ENCODE assay signal across 17 cellular contexts in genomic region chr2:186274936-186275575, GRCh38.
A peak's percentile ranks its signal among the peaks of the same experiment; 100 is the strongest.
DNase-seq lines count a peak whose midpoint lies in the region; ATAC-seq and TF ChIP-seq lines count a peak whose summit lies in the region.
"Had no signal": no experiment of that assay in that cellular context is flagged by ENCODE, and none has a peak within 500 bp of the region (broad histone marks: within the 10 kb centered on the region; RNA-seq: fewer than 3 reads in every experiment).

No MANE protein-coding gene starts in this region.

- H3K79me2 ChIP-seq in smooth muscle cell (ENCODE audit: low read depth), result no peaks in the 10 kb centered on the region

- H3K4me3 ChIP-seq in smooth muscle cell (no peak overlapping the region), Caco-2 (ENCODE audit: low read depth, low read length) (no peak overlapping the region)
- H3K4me3 ChIP-seq: gastroesophageal sphincter, SJSA1 had no signal

- no peaks in the 10 kb centered on the region for H3F3A ChIP-seq in smooth muscle cell (ENCODE audit: low read depth)

- intact Hi-C loops in Caco-2 (cut with micrococcal nuclease; ENCODE audit: unreplicated experiment), result loop anchor here (5.0 kb wide), 1 partner anchor 367 kb away; no protein-coding TSS in a partner anchor

- H4K20me1 ChIP-seq in smooth muscle cell (ENCODE audit: low read depth), result no peaks in the 10 kb centered on the region

- H3K4me1 ChIP-seq in smooth muscle cell (ENCODE audit: low read depth) (no peaks in the 10 kb centered on the region), Caco-2 (no peaks in the 10 kb centered on the region; the same call in 1 of the 2 replicates)
- H3K4me1 ChIP-seq: gastroesophageal sphincter, SJSA1 had no signal

- no peak overlapping the region for H3K27ac Mint-ChIP-seq in Caco-2 (ENCODE audit: unreplicated experiment)
- H3K27ac Mint-ChIP-seq: activated CD8-positive, alpha-beta memory T cell treated with anti-CD3 and anti-CD28 coated beads, Interleukin-2, amount 10 ng/mL, durations not matched to agents 7 days and 5 days; activated naive CD4-positive, alpha-beta T cell treated with anti-CD3 and anti-CD28 coated beads, Interleukin-2, amount 50 U/mL, for 72 hours; natural killer cell had no signal

- H2AFZ ChIP-seq in smooth muscle cell (ENCODE audit: low read depth), result no peak overlapping the region

- H3K27me3 Mint-ChIP-seq in Caco-2 (ENCODE audit: insufficient read depth, unreplicated experiment), result no peaks in the 10 kb centered on the region
- H3K27me3 Mint-ChIP-seq: activated CD8-positive, alpha-beta memory T cell treated with anti-CD3 and anti-CD28 coated beads, Interleukin-2, amount 10 ng/mL, durations not matched to agents 7 days and 5 days had no signal

- H3K36me3 ChIP-seq in smooth muscle cell (ENCODE audit: low read depth), result no peaks in the 10 kb centered on the region
- H3K36me3 ChIP-seq in Caco-2 (ENCODE audit: control insufficient read depth, insufficient read depth, low read length), result no peaks in the 10 kb centered on the region
- H3K36me3 ChIP-seq: gastroesophageal sphincter, SJSA1 had no signal

- CTCF ChIA-PET in RWPE1 (lab: Yijun Ruan, JAX), result interaction anchor here (0.6 to 0.7 kb wide), 2 partner anchors 207 to 321 kb away, joined by 3 to 6 read pairs; no protein-coding TSS in a partner anchor
- CTCF ChIA-PET in Caco-2 (lab: Charles Lee), result no interaction called here

- H3K9me3 Mint-ChIP-seq in Caco-2 (ENCODE audit: unreplicated experiment), result no peaks in the 10 kb centered on the region

- no TSS peak for BruUV-seq in Caco-2 (replicated peaks; lab: Mats Ljungman, UMichigan)

- TF ChIP-seq CTCF in RWPE1 (conservative IDR thresholded peaks at IDR 0.05; ENCODE audit: low read depth), result no peak
- no peak for TF ChIP-seq CTCF in smooth muscle cell (IDR thresholded peaks at IDR 0.05; ENCODE audit: borderline replicate concordance, insufficient read depth, poor library complexity, severe bottlenecking)
- TF ChIP-seq CTCF in Caco-2 (IDR thresholded peaks at IDR 0.05; ENCODE audit: insufficient read depth in 1 of 2, low read depth in 1 of 2, low read length in 1 of 2, severe bottlenecking in 1 of 2, unreplicated experiment in 1 of 2), result no peak

- H3K36me3 Mint-ChIP-seq in Caco-2 (ENCODE audit: insufficient read depth, unreplicated experiment), result no peaks in the 10 kb centered on the region
- H3K36me3 Mint-ChIP-seq: activated CD8-positive, alpha-beta memory T cell treated with anti-CD3 and anti-CD28 coated beads, Interleukin-2, amount 10 ng/mL, durations not matched to agents 7 days and 5 days had no signal

- DNase-seq in GM04503 (ENCODE audit: low read depth) (peak; percentile 19), RWPE1 (ENCODE audit: low spot score) (peak; percentile 13), fibroblast of peridontal ligament (ENCODE audit: extremely low read depth) (peak; percentile 61), smooth muscle cell (lab: John Stamatoyannopoulos, UW; ENCODE audit: unreplicated experiment) (no peak), hypothalamus (lab: John Stamatoyannopoulos, UW) (no peak), Caco-2 (no peak)
- DNase-seq: activated CD8-positive, alpha-beta memory T cell treated with anti-CD3 and anti-CD28 coated beads, Interleukin-2, amount 10 ng/mL, durations not matched to agents 7 days and 5 days; cortex of kidney; left colon; natural killer cell; NCI-H2029 treated with DMSO at 0.1 percent for 48 hours; substantia nigra had no signal

- H3K27ac ChIP-seq in RWPE1, result no peak overlapping the region
- H3K27ac ChIP-seq in smooth muscle cell (ENCODE audit: low read depth), result peak overlapping the region; percentile 38
- H3K27ac ChIP-seq: gastroesophageal sphincter, SJSA1 had no signal

- no peaks in the 10 kb centered on the region for H3K27me3 ChIP-seq in smooth muscle cell (ENCODE audit: low read depth)
- H3K27me3 ChIP-seq in Caco-2 (replicated peaks; ENCODE audit: control insufficient read depth, insufficient read depth, low read length), result no peaks in the 10 kb centered on the region
- H3K27me3 ChIP-seq: gastroesophageal sphincter, SJSA1 had no signal

- POLR2A ChIA-PET in RWPE1 (lab: Yijun Ruan, JAX; ENCODE audit: low non-redundant PET) (no interaction called here), Caco-2 (lab: Charles Lee) (no interaction called here)

- H3K4me3 Mint-ChIP-seq in Caco-2 (ENCODE audit: unreplicated experiment), result no peak overlapping the region
- H3K4me3 Mint-ChIP-seq: activated CD8-positive, alpha-beta memory T cell treated with anti-CD3 and anti-CD28 coated beads, Interleukin-2, amount 10 ng/mL, durations not matched to agents 7 days and 5 days; natural killer cell had no signal

- H3K9me3 ChIP-seq in smooth muscle cell (replicated peaks; ENCODE audit: low read depth), result no peaks in the 10 kb centered on the region
- no peaks in the 10 kb centered on the region for H3K9me3 ChIP-seq in Caco-2
- H3K9me3 ChIP-seq: SJSA1 had no signal

- peak overlapping the region; percentile 25 for H3K4me2 ChIP-seq in smooth muscle cell

- no peaks in the 10 kb centered on the region for H3K4me1 Mint-ChIP-seq in Caco-2 (ENCODE audit: low read depth, unreplicated experiment)
- H3K4me1 Mint-ChIP-seq: activated CD8-positive, alpha-beta memory T cell treated with anti-CD3 and anti-CD28 coated beads, Interleukin-2, amount 10 ng/mL, durations not matched to agents 7 days and 5 days; natural killer cell had no signal

- WGBS in smooth muscle cell (ENCODE audit: low lambda C conversion rate), result 50% methylated on average over 6 of the region's 6 CpGs

- no peak overlapping the region for H3K9ac ChIP-seq in smooth muscle cell (ENCODE audit: low read depth)

- ATAC-seq in GM18868 (IDR thresholded peaks at IDR 0.05; ENCODE audit: unreplicated experiment), result no peak
- ATAC-seq: activated CD8-positive, alpha-beta memory T cell treated with anti-CD3 and anti-CD28 coated beads, Interleukin-2, amount 10 ng/mL, durations not matched to agents 7 days and 5 days; activated naive CD4-positive, alpha-beta T cell treated with anti-CD3 and anti-CD28 coated beads, Interleukin-2, amount 50 U/mL, for 72 hours; gastroesophageal sphincter; left colon; natural killer cell; sciatic nerve had no signal

Comparison
In these comparisons a context has a peak if more than half of its experiments do, and no peak if none do; other contexts are left out.
1. DNase-seq: peak in GM04503 (single experiment), RWPE1 (single experiment) and fibroblast of peridontal ligament (single experiment); none in smooth muscle cell (single experiment), hypothalamus (0 of 51) and Caco-2 (0 of 2).